Comparison of ENCODE assay signal across 22 cellular contexts in genomic region chr2:174694196-174694878, GRCh38.
"Had no signal": no experiment of that assay in that cellular context is flagged by ENCODE, and none has a peak within 500 bp of the region (broad histone marks: within the 10 kb centered on the region; RNA-seq: fewer than 3 reads in every experiment).

No MANE protein-coding gene starts in this region.

- H3K27ac Mint-ChIP-seq: activated B cell treated with CpG ODN at 0.5 μM for 24 hours; activated CD4-positive, alpha-beta memory T cell treated with anti-CD3 and anti-CD28 coated beads, Interleukin-2, amount 10 ng/mL, durations not matched to agents 7 days and 5 days; activated CD4-positive, alpha-beta T cell treated with anti-CD3 and anti-CD28 coated beads, Interleukin-2, amount 10 ng/mL, durations not matched to agents 24 days and 14 days; activated naive CD8-positive, alpha-beta T cell treated with anti-CD3 and anti-CD28 coated beads, Interleukin-2, amount 10 ng/mL, durations not matched to agents 7 days and 5 days; activated T-cell treated with anti-CD3 and anti-CD28 coated beads, Interleukin-2, amount 50 U/mL, for 72 hours; T-helper 17 cell had no signal

- ATAC-seq: activated T-cell treated with anti-CD3 and anti-CD28 coated beads, Interleukin-2, amount 50 U/mL, for 72 hours; T-helper 17 cell had no signal

- H3K4me3 Mint-ChIP-seq: activated B cell treated with CpG ODN at 0.5 μM for 24 hours; activated CD4-positive, alpha-beta memory T cell treated with anti-CD3 and anti-CD28 coated beads, Interleukin-2, amount 10 ng/mL, durations not matched to agents 7 days and 5 days; activated CD4-positive, alpha-beta T cell treated with anti-CD3 and anti-CD28 coated beads, Interleukin-2, amount 10 ng/mL, durations not matched to agents 24 days and 14 days; activated naive CD8-positive, alpha-beta T cell treated with anti-CD3 and anti-CD28 coated beads, Interleukin-2, amount 10 ng/mL, durations not matched to agents 7 days and 5 days; activated T-cell treated with anti-CD3 and anti-CD28 coated beads, Interleukin-2, amount 50 U/mL, for 72 hours; T-helper 17 cell had no signal

- H3K27me3 ChIP-seq: adrenal gland, Peyer's patch had no signal

- H3K9me3 Mint-ChIP-seq: activated B cell treated with CpG ODN at 0.5 μM for 24 hours; activated CD4-positive, alpha-beta memory T cell treated with anti-CD3 and anti-CD28 coated beads, Interleukin-2, amount 10 ng/mL, durations not matched to agents 7 days and 5 days; activated CD4-positive, alpha-beta T cell treated with anti-CD3 and anti-CD28 coated beads, Interleukin-2, amount 10 ng/mL, durations not matched to agents 24 days and 14 days; activated naive CD8-positive, alpha-beta T cell treated with anti-CD3 and anti-CD28 coated beads, Interleukin-2, amount 10 ng/mL, durations not matched to agents 7 days and 5 days; activated T-cell treated with anti-CD3 and anti-CD28 coated beads, Interleukin-2, amount 50 U/mL, for 72 hours had no signal

- H3K36me3 ChIP-seq: adrenal gland, Peyer's patch had no signal

- FAIRE-seq: TTC549 had no signal

- H3K9me3 ChIP-seq: adrenal gland, Peyer's patch had no signal

- H3K4me1 Mint-ChIP-seq: activated B cell treated with CpG ODN at 0.5 μM for 24 hours had no signal

- H3K4me3 ChIP-seq: adrenal gland, Peyer's patch had no signal

- H3K27ac ChIP-seq: adrenal gland, Peyer's patch had no signal

- H3K36me3 Mint-ChIP-seq: activated naive CD8-positive, alpha-beta T cell treated with anti-CD3 and anti-CD28 coated beads, Interleukin-2, amount 10 ng/mL, durations not matched to agents 7 days and 5 days had no signal

- DNase-seq: activated B cell treated with CpG ODN at 0.5 μM for 24 hours; activated CD4-positive, alpha-beta memory T cell treated with anti-CD3 and anti-CD28 coated beads, Interleukin-2, amount 10 ng/mL, durations not matched to agents 7 days and 5 days; activated CD4-positive, alpha-beta T cell treated with anti-CD3 and anti-CD28 coated beads for 1 hour; activated CD4-positive, alpha-beta T cell treated with anti-CD3 and anti-CD28 coated beads, Interleukin-2, amount 10 ng/mL, durations not matched to agents 24 days and 14 days; activated CD8-positive, alpha-beta memory T cell treated with anti-CD3 and anti-CD28 coated beads, Interleukin-2, amount 50 U/mL, for 4 hours; activated naive CD4-positive, alpha-beta T cell treated with anti-CD3 and anti-CD28 coated beads, Interleukin-2, amount 50 U/mL, for 16 hours; activated naive CD8-positive, alpha-beta T cell treated with anti-CD3 and anti-CD28 coated beads, Interleukin-2, amount 10 ng/mL, durations not matched to agents 7 days and 5 days; activated T-cell treated with anti-CD3 and anti-CD28 coated beads, Interleukin-2, amount 50 U/mL, for 72 hours; adrenal gland; anterior cingulate cortex; MM.1S; NCI-H1105; NCI-H1436; NCI-H1694 treated with DMSO at 0.1 percent for 48 hours; NCI-H2029 treated with DMSO at 0.1 percent for 48 hours; NCI-H510A treated with DMSO at 0.1 percent for 48 hours; NCI-H69; Peyer's patch; SHP77; T-helper 17 cell; T-helper 9 cell had no signal

- H3K4me1 ChIP-seq: adrenal gland, Peyer's patch had no signal
